ENCODE assay signal across 1 cellular context in genomic region chr16:21300309-21301167, GRCh38.
TF ChIP-seq lines count a peak whose summit lies in the region.

No MANE protein-coding gene starts in this region.

TF ChIP-seq in HepG2, 621 proteins besides CTCF, POLR2A, EP300 and RAD21 (continued from another document and continues in another):
- TF ChIP-seq CAMTA2 (CRISPR knock-in tag; IDR thresholded peaks at IDR 0.05; ENCODE audit: borderline replicate concordance): no peak
- TF ChIP-seq ATF7 (IDR thresholded peaks at IDR 0.05): 0 out of 2 replicates have a peak, but pooled peaks have one; percentile 7
- no peak; the same call in 1 of the 2 replicates for TF ChIP-seq ATF7 (CRISPR knock-in tag; IDR thresholded peaks at IDR 0.05)
- TF ChIP-seq HOXA5 (CRISPR knock-in tag; IDR thresholded peaks at IDR 0.05): peak; percentile 90
- 0 out of 2 replicates have a peak, but pooled peaks have one; percentile 90 for TF ChIP-seq U2AF2 (IDR thresholded peaks at IDR 0.05; ENCODE audit: low read depth, low read length)
- peak; percentile 84; the same call in 1 of the 2 replicates for TF ChIP-seq TSC22D2 (CRISPR knock-in tag; IDR thresholded peaks at IDR 0.05; ENCODE audit: borderline replicate concordance)
- peak; percentile 87; the same call in 1 of the 2 replicates for TF ChIP-seq ZNF317 (CRISPR knock-in tag; IDR thresholded peaks at IDR 0.05)
- peak; percentile 44 for TF ChIP-seq MAFF (IDR thresholded peaks at IDR 0.05; ENCODE audit: low read depth, low read length)
- peak; percentile 85 for TF ChIP-seq NFYC (CRISPR knock-in tag; IDR thresholded peaks at IDR 0.05)
- TF ChIP-seq, protein P1, sequence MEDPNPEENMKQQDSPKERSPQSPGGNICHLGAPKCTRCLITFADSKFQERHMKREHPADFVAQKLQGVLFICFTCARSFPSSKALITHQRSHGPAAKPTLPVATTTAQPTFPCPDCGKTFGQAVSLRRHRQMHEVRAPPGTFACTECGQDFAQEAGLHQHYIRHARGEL (CRISPR knock-in tag; IDR thresholded peaks at IDR 0.05): no peak
- TF ChIP-seq FLYWCH1 (CRISPR knock-in tag; IDR thresholded peaks at IDR 0.05): no peak
- peak; percentile 84 for TF ChIP-seq TOE1 (CRISPR knock-in tag; IDR thresholded peaks at IDR 0.05)
- TF ChIP-seq SKI (IDR thresholded peaks at IDR 0.05; ENCODE audit: partially characterized antibody): peak; percentile 65
- peak; percentile 64 for TF ChIP-seq POLR2G (IDR thresholded peaks at IDR 0.05; ENCODE audit: low read depth, low read length)
- no peak; the same call in 1 of the 2 replicates for TF ChIP-seq ZMYM3 (CRISPR knock-in tag; IDR thresholded peaks at IDR 0.05)
- peak; percentile 79 for TF ChIP-seq ZBTB26 (CRISPR knock-in tag; IDR thresholded peaks at IDR 0.05; ENCODE audit: borderline replicate concordance)
- TF ChIP-seq NR3C1 (CRISPR knock-in tag; IDR thresholded peaks at IDR 0.05): no peak
- TF ChIP-seq, protein P2, sequence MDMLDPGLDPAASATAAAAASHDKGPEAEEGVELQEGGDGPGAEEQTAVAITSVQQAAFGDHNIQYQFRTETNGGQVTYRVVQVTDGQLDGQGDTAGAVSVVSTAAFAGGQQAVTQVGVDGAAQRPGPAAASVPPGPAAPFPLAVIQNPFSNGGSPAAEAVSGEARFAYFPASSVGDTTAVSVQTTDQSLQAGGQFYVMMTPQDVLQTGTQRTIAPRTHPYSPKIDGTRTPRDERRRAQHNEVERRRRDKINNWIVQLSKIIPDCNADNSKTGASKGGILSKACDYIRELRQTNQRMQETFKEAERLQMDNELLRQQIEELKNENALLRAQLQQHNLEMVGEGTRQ (IDR thresholded peaks at IDR 0.05; ENCODE audit: low read depth, low read length): no peak
- TF ChIP-seq, protein P2 (CRISPR knock-in tag; IDR thresholded peaks at IDR 0.05; ENCODE audit: borderline replicate concordance): no peak
- peak; percentile 58; the same call in 1 of the 2 replicates for TF ChIP-seq NCOR1 (IDR thresholded peaks at IDR 0.05; ENCODE audit: borderline replicate concordance, low read length)
- TF ChIP-seq GATAD2A (CRISPR knock-in tag; IDR thresholded peaks at IDR 0.05): peak; percentile 96
- TF ChIP-seq RFX5 (IDR thresholded peaks at IDR 0.05; ENCODE audit: low read depth, low read length): peak; percentile 74
- no peak for TF ChIP-seq KLF6 (CRISPR knock-in tag; IDR thresholded peaks at IDR 0.05)
- TF ChIP-seq, protein P3, sequence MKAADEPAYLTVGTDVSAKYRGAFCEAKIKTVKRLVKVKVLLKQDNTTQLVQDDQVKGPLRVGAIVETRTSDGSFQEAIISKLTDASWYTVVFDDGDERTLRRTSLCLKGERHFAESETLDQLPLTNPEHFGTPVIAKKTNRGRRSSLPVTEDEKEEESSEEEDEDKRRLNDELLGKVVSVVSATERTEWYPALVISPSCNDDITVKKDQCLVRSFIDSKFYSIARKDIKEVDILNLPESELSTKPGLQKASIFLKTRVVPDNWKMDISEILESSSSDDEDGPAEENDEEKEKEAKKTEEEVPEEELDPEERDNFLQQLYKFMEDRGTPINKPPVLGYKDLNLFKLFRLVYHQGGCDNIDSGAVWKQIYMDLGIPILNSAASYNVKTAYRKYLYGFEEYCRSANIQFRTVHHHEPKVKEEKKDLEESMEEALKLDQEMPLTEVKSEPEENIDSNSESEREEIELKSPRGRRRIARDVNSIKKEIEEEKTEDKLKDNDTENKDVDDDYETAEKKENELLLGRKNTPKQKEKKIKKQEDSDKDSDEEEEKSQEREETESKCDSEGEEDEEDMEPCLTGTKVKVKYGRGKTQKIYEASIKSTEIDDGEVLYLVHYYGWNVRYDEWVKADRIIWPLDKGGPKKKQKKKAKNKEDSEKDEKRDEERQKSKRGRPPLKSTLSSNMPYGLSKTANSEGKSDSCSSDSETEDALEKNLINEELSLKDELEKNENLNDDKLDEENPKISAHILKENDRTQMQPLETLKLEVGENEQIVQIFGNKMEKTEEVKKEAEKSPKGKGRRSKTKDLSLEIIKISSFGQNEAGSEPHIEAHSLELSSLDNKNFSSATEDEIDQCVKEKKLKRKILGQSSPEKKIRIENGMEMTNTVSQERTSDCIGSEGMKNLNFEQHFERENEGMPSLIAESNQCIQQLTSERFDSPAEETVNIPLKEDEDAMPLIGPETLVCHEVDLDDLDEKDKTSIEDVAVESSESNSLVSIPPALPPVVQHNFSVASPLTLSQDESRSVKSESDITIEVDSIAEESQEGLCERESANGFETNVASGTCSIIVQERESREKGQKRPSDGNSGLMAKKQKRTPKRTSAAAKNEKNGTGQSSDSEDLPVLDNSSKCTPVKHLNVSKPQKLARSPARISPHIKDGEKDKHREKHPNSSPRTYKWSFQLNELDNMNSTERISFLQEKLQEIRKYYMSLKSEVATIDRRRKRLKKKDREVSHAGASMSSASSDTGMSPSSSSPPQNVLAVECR (CRISPR knock-in tag; IDR thresholded peaks at IDR 0.05; ENCODE audit: borderline replicate concordance): no peak; the same call in none of the 2 replicates
- peak; percentile 83; the same call in 1 of the 2 replicates for TF ChIP-seq ZNF747 (CRISPR knock-in tag; IDR thresholded peaks at IDR 0.05; ENCODE audit: borderline replicate concordance)
- TF ChIP-seq ZNF607 (CRISPR knock-in tag; IDR thresholded peaks at IDR 0.05; ENCODE audit: borderline replicate concordance): no peak; the same call in none of the 2 replicates
- no peak; the same call in 1 of the 2 replicates for TF ChIP-seq PCBP1 (IDR thresholded peaks at IDR 0.05; ENCODE audit: borderline replicate concordance, low read depth, low read length)
- TF ChIP-seq ZNF619 (CRISPR knock-in tag; IDR thresholded peaks at IDR 0.05): peak; percentile 100
- no peak for TF ChIP-seq ZMAT5 (CRISPR knock-in tag; IDR thresholded peaks at IDR 0.05; ENCODE audit: borderline replicate concordance, low read depth)
- no peak for TF ChIP-seq ZNF451 (CRISPR knock-in tag; IDR thresholded peaks at IDR 0.05)
- TF ChIP-seq RORA (CRISPR knock-in tag; IDR thresholded peaks at IDR 0.05): no peak
- peak; percentile 47; the same call in 1 of the 2 replicates for TF ChIP-seq ZSCAN29 (CRISPR knock-in tag; conservative IDR thresholded peaks at IDR 0.05)
- no peak for TF ChIP-seq HNRNPH1 (optimal IDR thresholded peaks at IDR 0.05; ENCODE audit: low read depth, low read length)
- no peak for TF ChIP-seq ZNF660 (CRISPR knock-in tag; IDR thresholded peaks at IDR 0.05; ENCODE audit: borderline replicate concordance, low read depth)
- no peak for TF ChIP-seq ZNF737 (CRISPR knock-in tag; IDR thresholded peaks at IDR 0.05; ENCODE audit: borderline replicate concordance)
- TF ChIP-seq ERF (CRISPR knock-in tag; IDR thresholded peaks at IDR 0.05): peak; percentile 96
- peak; percentile 68; the same call in 1 of the 2 replicates for TF ChIP-seq ATAD3A (CRISPR knock-in tag; IDR thresholded peaks at IDR 0.05)
- TF ChIP-seq AKAP8 (CRISPR knock-in tag; IDR thresholded peaks at IDR 0.05): no peak
- TF ChIP-seq ZKSCAN1 (IDR thresholded peaks at IDR 0.05; ENCODE audit: low read length): no peak
- TF ChIP-seq ZNF20 (CRISPR knock-in tag; IDR thresholded peaks at IDR 0.05): no peak
- TF ChIP-seq, protein P4, sequence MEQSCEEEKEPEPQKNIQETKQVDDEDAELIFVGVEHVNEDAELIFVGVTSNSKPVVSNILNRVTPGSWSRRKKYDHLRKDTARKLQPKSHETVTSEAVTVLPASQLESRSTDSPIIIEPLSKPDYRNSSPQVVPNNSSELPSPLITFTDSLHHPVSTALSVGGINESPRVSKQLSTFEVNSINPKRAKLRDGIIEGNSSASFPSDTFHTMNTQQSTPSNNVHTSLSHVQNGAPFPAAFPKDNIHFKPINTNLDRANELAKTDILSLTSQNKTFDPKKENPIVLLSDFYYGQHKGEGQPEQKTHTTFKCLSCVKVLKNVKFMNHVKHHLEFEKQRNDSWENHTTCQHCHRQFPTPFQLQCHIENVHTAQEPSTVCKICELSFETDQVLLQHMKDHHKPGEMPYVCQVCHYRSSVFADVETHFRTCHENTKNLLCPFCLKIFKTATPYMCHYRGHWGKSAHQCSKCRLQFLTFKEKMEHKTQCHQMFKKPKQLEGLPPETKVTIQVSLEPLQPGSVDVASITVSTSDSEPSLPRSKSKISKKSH (CRISPR knock-in tag; IDR thresholded peaks at IDR 0.05; ENCODE audit: borderline replicate concordance): peak; percentile 11; the same call in 1 of the 2 replicates
- TF ChIP-seq ZBTB21 (CRISPR knock-in tag; IDR thresholded peaks at IDR 0.05): 0 out of 2 replicates have a peak, but pooled peaks have one; percentile 26
- no peak for TF ChIP-seq ZNF75D (CRISPR knock-in tag; IDR thresholded peaks at IDR 0.05; ENCODE audit: borderline replicate concordance)
- TF ChIP-seq ZNF562 (CRISPR knock-in tag; IDR thresholded peaks at IDR 0.05; ENCODE audit: borderline replicate concordance): 0 out of 2 replicates have a peak, but pooled peaks have one; percentile 30
- TF ChIP-seq MTF2 (CRISPR knock-in tag; IDR thresholded peaks at IDR 0.05; ENCODE audit: borderline replicate concordance): peak; percentile 82
- no peak for TF ChIP-seq PAF1 (CRISPR knock-in tag; IDR thresholded peaks at IDR 0.05)
- peak; percentile 60; the same call in 1 of the 2 replicates for TF ChIP-seq ZNF678 (CRISPR knock-in tag; IDR thresholded peaks at IDR 0.05)
- TF ChIP-seq FIP1L1 (IDR thresholded peaks at IDR 0.05; ENCODE audit: borderline replicate concordance, insufficient read depth, low read depth, low read length): no peak
- no peak for TF ChIP-seq ZNF674 (CRISPR knock-in tag; IDR thresholded peaks at IDR 0.05; ENCODE audit: low read depth)
- TF ChIP-seq ARHGAP35 (CRISPR knock-in tag; IDR thresholded peaks at IDR 0.05; ENCODE audit: borderline replicate concordance): peak; percentile 42; the same call in 1 of the 2 replicates
- peak; percentile 59; the same call in 1 of the 2 replicates for TF ChIP-seq KLF15 (CRISPR knock-in tag; IDR thresholded peaks at IDR 0.05; ENCODE audit: borderline replicate concordance)
- TF ChIP-seq FOSL1 (CRISPR knock-in tag; IDR thresholded peaks at IDR 0.05; ENCODE audit: borderline replicate concordance): peak; percentile 43; the same call in 1 of the 2 replicates
- TF ChIP-seq ZNF263 (CRISPR knock-in tag; IDR thresholded peaks at IDR 0.05): no peak
- no peak for TF ChIP-seq NONO (IDR thresholded peaks at IDR 0.05)
- 0 out of 2 replicates have a peak, but pooled peaks have one; percentile 18 for TF ChIP-seq NONO (CRISPR knock-in tag; conservative IDR thresholded peaks at IDR 0.05)
- no peak for TF ChIP-seq ZNF530 (CRISPR knock-in tag; IDR thresholded peaks at IDR 0.05; ENCODE audit: low read depth)
- peak; percentile 72; the same call in 1 of the 2 replicates for TF ChIP-seq HDAC1 (CRISPR knock-in tag; IDR thresholded peaks at IDR 0.05)
- TF ChIP-seq, protein P5, sequence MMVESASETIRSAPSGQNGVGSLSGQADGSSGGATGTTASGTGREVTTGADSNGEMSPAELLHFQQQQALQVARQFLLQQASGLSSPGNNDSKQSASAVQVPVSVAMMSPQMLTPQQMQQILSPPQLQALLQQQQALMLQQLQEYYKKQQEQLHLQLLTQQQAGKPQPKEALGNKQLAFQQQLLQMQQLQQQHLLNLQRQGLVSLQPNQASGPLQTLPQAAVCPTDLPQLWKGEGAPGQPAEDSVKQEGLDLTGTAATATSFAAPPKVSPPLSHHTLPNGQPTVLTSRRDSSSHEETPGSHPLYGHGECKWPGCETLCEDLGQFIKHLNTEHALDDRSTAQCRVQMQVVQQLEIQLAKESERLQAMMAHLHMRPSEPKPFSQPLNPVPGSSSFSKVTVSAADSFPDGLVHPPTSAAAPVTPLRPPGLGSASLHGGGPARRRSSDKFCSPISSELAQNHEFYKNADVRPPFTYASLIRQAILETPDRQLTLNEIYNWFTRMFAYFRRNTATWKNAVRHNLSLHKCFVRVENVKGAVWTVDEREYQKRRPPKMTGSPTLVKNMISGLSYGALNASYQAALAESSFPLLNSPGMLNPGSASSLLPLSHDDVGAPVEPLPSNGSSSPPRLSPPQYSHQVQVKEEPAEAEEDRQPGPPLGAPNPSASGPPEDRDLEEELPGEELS (CRISPR knock-in tag; IDR thresholded peaks at IDR 0.05): peak; percentile 75
- no peak for TF ChIP-seq ZNF577 (CRISPR knock-in tag; IDR thresholded peaks at IDR 0.05; ENCODE audit: borderline replicate concordance, low read depth)
- TF ChIP-seq, protein P6, sequence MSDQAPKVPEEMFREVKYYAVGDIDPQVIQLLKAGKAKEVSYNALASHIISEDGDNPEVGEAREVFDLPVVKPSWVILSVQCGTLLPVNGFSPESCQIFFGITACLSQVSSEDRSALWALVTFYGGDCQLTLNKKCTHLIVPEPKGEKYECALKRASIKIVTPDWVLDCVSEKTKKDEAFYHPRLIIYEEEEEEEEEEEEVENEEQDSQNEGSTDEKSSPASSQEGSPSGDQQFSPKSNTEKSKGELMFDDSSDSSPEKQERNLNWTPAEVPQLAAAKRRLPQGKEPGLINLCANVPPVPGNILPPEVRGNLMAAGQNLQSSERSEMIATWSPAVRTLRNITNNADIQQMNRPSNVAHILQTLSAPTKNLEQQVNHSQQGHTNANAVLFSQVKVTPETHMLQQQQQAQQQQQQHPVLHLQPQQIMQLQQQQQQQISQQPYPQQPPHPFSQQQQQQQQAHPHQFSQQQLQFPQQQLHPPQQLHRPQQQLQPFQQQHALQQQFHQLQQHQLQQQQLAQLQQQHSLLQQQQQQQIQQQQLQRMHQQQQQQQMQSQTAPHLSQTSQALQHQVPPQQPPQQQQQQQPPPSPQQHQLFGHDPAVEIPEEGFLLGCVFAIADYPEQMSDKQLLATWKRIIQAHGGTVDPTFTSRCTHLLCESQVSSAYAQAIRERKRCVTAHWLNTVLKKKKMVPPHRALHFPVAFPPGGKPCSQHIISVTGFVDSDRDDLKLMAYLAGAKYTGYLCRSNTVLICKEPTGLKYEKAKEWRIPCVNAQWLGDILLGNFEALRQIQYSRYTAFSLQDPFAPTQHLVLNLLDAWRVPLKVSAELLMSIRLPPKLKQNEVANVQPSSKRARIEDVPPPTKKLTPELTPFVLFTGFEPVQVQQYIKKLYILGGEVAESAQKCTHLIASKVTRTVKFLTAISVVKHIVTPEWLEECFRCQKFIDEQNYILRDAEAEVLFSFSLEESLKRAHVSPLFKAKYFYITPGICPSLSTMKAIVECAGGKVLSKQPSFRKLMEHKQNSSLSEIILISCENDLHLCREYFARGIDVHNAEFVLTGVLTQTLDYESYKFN (CRISPR knock-in tag; conservative IDR thresholded peaks at IDR 0.05): peak; percentile 52; the same call in 1 of the 2 replicates
